ENCODE assay signal across 7 cellular contexts in the genomic region with DNA sequence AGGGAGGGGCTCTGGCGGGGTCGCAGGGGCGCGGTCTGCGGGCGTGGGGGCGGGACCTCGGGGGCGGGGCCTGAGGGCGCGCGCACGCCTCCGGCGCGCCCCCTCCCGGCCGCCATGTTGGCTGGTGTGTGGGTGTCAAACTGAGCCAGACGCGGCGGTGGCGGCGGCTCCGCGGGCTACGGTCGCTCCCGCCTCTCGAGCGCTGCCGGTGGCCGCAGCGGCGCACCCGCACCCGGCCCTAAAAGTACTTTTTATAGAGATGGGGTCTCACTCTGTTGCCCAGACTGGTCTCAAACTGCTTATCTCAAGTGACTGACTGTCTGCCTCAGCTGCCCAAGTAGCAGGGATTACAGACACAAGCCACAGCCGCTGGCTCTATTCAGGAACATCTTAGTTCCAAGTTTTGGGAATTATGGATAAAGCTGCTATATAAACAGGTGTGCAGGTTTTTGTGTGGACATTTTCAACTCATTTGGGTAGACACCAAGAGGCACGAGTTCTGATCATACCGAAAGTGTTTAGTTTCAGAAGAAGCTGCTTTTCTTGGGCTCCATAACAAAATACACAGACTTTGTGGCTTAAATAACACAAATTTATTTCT. TPM values are rescaled to one million over a fixed set of nuclear protein-coding genes. Genes with fewer than 3 reads are reported as not detected.
DNase-seq lines count a peak whose midpoint lies in the region; ATAC-seq and TF ChIP-seq lines count a peak whose summit lies in the region.
"Not testable (repeated sequence)": the region's sequence is repeated elsewhere in the genome, so short reads cannot be mapped to it uniquely, and the experiment has no call there.

No MANE protein-coding gene starts in this region.

- H3K36me3 ChIP-seq in left lung; skeletal muscle satellite cell (ENCODE audit: insufficient read depth, low read length): not testable (repeated sequence)

- not testable (repeated sequence) for TF ChIP-seq POLR2A in NB4 (IDR thresholded peaks at IDR 0.05; ENCODE audit: extremely low read depth, insufficient read length)

- not testable (repeated sequence) for H3K9me3 Mint-ChIP-seq in dendritic cell treated with granulocyte-macrophage colony-stimulating factor and Interleukin-4, amounts not matched to agents 40 ng/mL and 50 ng/mL, for 4 days

- not testable (repeated sequence) for DNase-seq in NB4 (ENCODE audit: low read depth)
- peak; percentile 58 for DNase-seq in activated CD8-positive, alpha-beta memory T cell treated with anti-CD3 and anti-CD28 coated beads for 24 hours
- peak; percentile 58 to 88 for DNase-seq in left lung

- peak overlapping the region; percentile 66 for H3K27ac Mint-ChIP-seq in dendritic cell treated with granulocyte-macrophage colony-stimulating factor and Interleukin-4, amounts not matched to agents 40 ng/mL and 50 ng/mL, for 4 days

- peak; percentile 71 for ATAC-seq in GM18520 (IDR thresholded peaks at IDR 0.05; ENCODE audit: unreplicated experiment)
- peak; percentile 69 for ATAC-seq in HG02759 (IDR thresholded peaks at IDR 0.05; ENCODE audit: unreplicated experiment)
- peak; percentile 94 for ATAC-seq in left lung

- peak overlapping the region; percentile 48 for H3K4me3 ChIP-seq in NB4 (ENCODE audit: low read depth, low read length)
- H3K4me3 ChIP-seq in left lung: peak overlapping the region; percentile 11 to 40
- H3K4me3 ChIP-seq in skeletal muscle satellite cell (ENCODE audit: low read length): peak overlapping the region; percentile 49

- H3K4me1 ChIP-seq in left lung; skeletal muscle satellite cell (ENCODE audit: control insufficient read depth, insufficient read depth, low read length): not testable (repeated sequence)

- intact Hi-C loops in dendritic cell treated with granulocyte-macrophage colony-stimulating factor and Interleukin-4, amounts not matched to agents 40 ng/mL and 50 ng/mL, for 4 days (cut with micrococcal nuclease); left lung (cut with DNase I): not testable (repeated sequence)

- not testable (repeated sequence) for TF ChIP-seq CTCF in NB4 (IDR thresholded peaks at IDR 0.05; ENCODE audit: low read depth, low read length)
- TF ChIP-seq CTCF in left lung (IDR thresholded peaks at IDR 0.05): peak; percentile 25 to 38

- not testable (repeated sequence) for H3K27me3 Mint-ChIP-seq in dendritic cell treated with granulocyte-macrophage colony-stimulating factor and Interleukin-4, amounts not matched to agents 40 ng/mL and 50 ng/mL, for 4 days

- H3K9ac ChIP-seq in skeletal muscle satellite cell (ENCODE audit: low read depth, low read length): not testable (repeated sequence)

- not testable (repeated sequence) for H3K4me1 Mint-ChIP-seq in dendritic cell treated with granulocyte-macrophage colony-stimulating factor and Interleukin-4, amounts not matched to agents 40 ng/mL and 50 ng/mL, for 4 days (ENCODE audit: low read depth)

- peak overlapping the region; percentile 70 for H3K4me3 Mint-ChIP-seq in dendritic cell treated with granulocyte-macrophage colony-stimulating factor and Interleukin-4, amounts not matched to agents 40 ng/mL and 50 ng/mL, for 4 days

- H3K27me3 ChIP-seq in left lung; skeletal muscle satellite cell (ENCODE audit: control insufficient read depth, insufficient read depth, low read length): not testable (repeated sequence)

- H3K27ac ChIP-seq in left lung: peak overlapping the region; percentile 79 to 85

- H3K36me3 Mint-ChIP-seq in dendritic cell treated with granulocyte-macrophage colony-stimulating factor and Interleukin-4, amounts not matched to agents 40 ng/mL and 50 ng/mL, for 4 days (ENCODE audit: low read depth): not testable (repeated sequence)

- peak overlapping the region; percentile 75 for H3K4me2 ChIP-seq in skeletal muscle satellite cell (ENCODE audit: low read length)

- not testable (repeated sequence) for H3K9me3 ChIP-seq in left lung; skeletal muscle satellite cell (replicated peaks; ENCODE audit: low read length)

RNA-seq across cellular contexts. Expression of a gene that starts 16.2 kb away (rescaled TPM):
- total RNA-seq in left lung: 1 to 10 TPM; 4.8 to 6.9 TPM
- not detected in 2 replicates for total RNA-seq in skeletal muscle satellite cell (2012; rRNA removed)
